8 cellular contexts compared by ENCODE assay signal in genomic region chr5:107673368-107674136, GRCh38. TPM values are rescaled to one million over a fixed set of nuclear protein-coding genes. Genes with fewer than 3 reads are reported as not detected.
DNase-seq lines count a peak whose midpoint lies in the region; ATAC-seq and TF ChIP-seq lines count a peak whose summit lies in the region.

No MANE protein-coding gene starts in this region.

- ATAC-seq in DND-41 (ENCODE audit: insufficient read depth, low read depth) = peak; percentile 66
- peak; percentile 84 for ATAC-seq in GM21825 (IDR thresholded peaks at IDR 0.05; ENCODE audit: unreplicated experiment)

- no peak overlapping the region for H3K4me2 ChIP-seq in DND-41 (ENCODE audit: insufficient read depth, low read length)
- H3K4me2 ChIP-seq in KMS-11 = peak overlapping the region; percentile 91

- no peak overlapping the region for H3K4me3 ChIP-seq in DND-41 (ENCODE audit: low read depth in 1 of 2, low read length in 2 of 2)
- no peak overlapping the region for H3K4me3 ChIP-seq in KMS-11 (IDR thresholded peaks at IDR 0.05; ENCODE audit: insufficient read depth, low read depth, low read length)
- peak overlapping the region; percentile 71 for H3K4me3 ChIP-seq in fibroblast of the aortic adventitia (ENCODE audit: low read depth, low read length)

- H3K9me3 ChIP-seq in DND-41 (ENCODE audit: insufficient read depth, low read length, severe bottlenecking) = no peaks in the 10 kb centered on the region

- H2AFZ ChIP-seq in DND-41 (ENCODE audit: low read depth, low read length) (no peak overlapping the region), KMS-11 (ENCODE audit: low read depth) (peak overlapping the region; percentile 98)

- H3K36me3 Mint-ChIP-seq in nephron progenitor cell (ENCODE audit: low read depth) = no peaks in the 10 kb centered on the region
- H3K36me3 Mint-ChIP-seq in stimulated activated naive CD8-positive, alpha-beta T cell treated with anti-CD3 and anti-CD28 coated beads, Interleukin-15, Interleukin-2, amounts not matched to agents 100 ng/mL and 50 ng/mL, for 24 hours (ENCODE audit: low read depth) = no peaks in the 10 kb centered on the region

- H3K9me3 Mint-ChIP-seq in nephron progenitor cell = no peaks in the 10 kb centered on the region
- H3K9me3 Mint-ChIP-seq in stimulated activated naive CD8-positive, alpha-beta T cell treated with anti-CD3 and anti-CD28 coated beads, Interleukin-15, Interleukin-2, amounts not matched to agents 100 ng/mL and 50 ng/mL, for 24 hours = no peaks in the 10 kb centered on the region

- H3K4me1 ChIP-seq in DND-41 (ENCODE audit: insufficient read depth, low read length) (peaks cover 41% of the 10 kb centered on the region), KMS-11 (ENCODE audit: low read depth, poor library complexity, severe bottlenecking) (no peaks in the 10 kb centered on the region)

- peak overlapping the region; percentile 94 for H3K4me3 Mint-ChIP-seq in nephron progenitor cell
- H3K4me3 Mint-ChIP-seq in stimulated activated naive CD8-positive, alpha-beta T cell treated with anti-CD3 and anti-CD28 coated beads, Interleukin-15, Interleukin-2, amounts not matched to agents 100 ng/mL and 50 ng/mL, for 24 hours = peak overlapping the region; percentile 70

- H4K20me1 ChIP-seq in DND-41 (ENCODE audit: insufficient read depth, low read length) (no peaks in the 10 kb centered on the region), KMS-11 (ENCODE audit: insufficient read depth) (no peaks in the 10 kb centered on the region)

- peaks cover 49% of the 10 kb centered on the region for H3K4me1 Mint-ChIP-seq in nephron progenitor cell
- H3K4me1 Mint-ChIP-seq in stimulated activated naive CD8-positive, alpha-beta T cell treated with anti-CD3 and anti-CD28 coated beads, Interleukin-15, Interleukin-2, amounts not matched to agents 100 ng/mL and 50 ng/mL, for 24 hours (ENCODE audit: low read depth) = peaks cover 33% of the 10 kb centered on the region

- no peak overlapping the region for H3K27ac ChIP-seq in DND-41 (ENCODE audit: low read length)
- H3K27ac ChIP-seq in KMS-11 = no peak overlapping the region

- peaks cover 1% of the 10 kb centered on the region for H3K27me3 Mint-ChIP-seq in nephron progenitor cell (ENCODE audit: low read depth, poor library complexity)
- peaks cover 71% of the 10 kb centered on the region for H3K27me3 Mint-ChIP-seq in stimulated activated naive CD8-positive, alpha-beta T cell treated with anti-CD3 and anti-CD28 coated beads, Interleukin-15, Interleukin-2, amounts not matched to agents 100 ng/mL and 50 ng/mL, for 24 hours

- no peak overlapping the region for H3K9ac ChIP-seq in DND-41 (ENCODE audit: low read depth, low read length)
- peak overlapping the region; percentile 6; the same call in 1 of the 2 replicates for H3K9ac ChIP-seq in KMS-11

- no peaks in the 10 kb centered on the region for H3K79me2 ChIP-seq in DND-41 (ENCODE audit: insufficient read depth, low read length)
- H3K79me2 ChIP-seq in KMS-11 (ENCODE audit: insufficient read depth, low read depth) = no peaks in the 10 kb centered on the region

- no peaks in the 10 kb centered on the region for H3K27me3 ChIP-seq in DND-41 (ENCODE audit: insufficient read depth, low read length, poor library complexity)
- H3K27me3 ChIP-seq in KMS-11 (ENCODE audit: insufficient read depth, low read depth) = no peaks in the 10 kb centered on the region

- peak; percentile 80 for DNase-seq in DND-41
- DNase-seq in RPMI7951 (ENCODE audit: low read depth) = peak; percentile 73
- DNase-seq in activated effector memory CD4-positive, alpha-beta T cell treated with anti-CD3 and anti-CD28 coated beads, Interleukin-2, amount 50 U/mL, for 16 hours = peak; percentile 87
- DNase-seq in fibroblast of the aortic adventitia (ENCODE audit: low read depth) = peak; percentile 89
- peak; percentile 93 for DNase-seq in nephron progenitor cell

- TF ChIP-seq CTCF in DND-41 (IDR thresholded peaks at IDR 0.05; ENCODE audit: borderline replicate concordance, extremely low read depth, low read length, poor library complexity, severe bottlenecking) (peak; percentile 97), KMS-11 (conservative IDR thresholded peaks at IDR 0.05; ENCODE audit: low read depth, low read length) (peak; percentile 87), fibroblast of the aortic adventitia (IDR thresholded peaks at IDR 0.05; ENCODE audit: insufficient read depth, low read length) (peak; percentile 98), nephron progenitor cell (IDR thresholded peaks at IDR 0.05) (peak; percentile 95)

- H3K36me3 ChIP-seq in DND-41 (ENCODE audit: insufficient read depth, low read length) (no peaks in the 10 kb centered on the region), KMS-11 (ENCODE audit: insufficient read depth) (no peaks in the 10 kb centered on the region)

- peak overlapping the region; percentile 94 for H3K27ac Mint-ChIP-seq in nephron progenitor cell
- H3K27ac Mint-ChIP-seq in stimulated activated naive CD8-positive, alpha-beta T cell treated with anti-CD3 and anti-CD28 coated beads, Interleukin-15, Interleukin-2, amounts not matched to agents 100 ng/mL and 50 ng/mL, for 24 hours = no peak overlapping the region

RNA-seq across cellular contexts. Expression of gene EFNA5, which starts 2.8 kb away (rescaled TPM):
- 0.96 and 2.6 TPM in 2 replicates for total RNA-seq in RPMI7951 (2014; rRNA removed; shearing (Covaris generic))
- 2.1 and 33.1 TPM in 2 replicates for total RNA-seq in fibroblast of the aortic adventitia (ENCODE audit: low replicate concordance)
